In the genomic region with DNA sequence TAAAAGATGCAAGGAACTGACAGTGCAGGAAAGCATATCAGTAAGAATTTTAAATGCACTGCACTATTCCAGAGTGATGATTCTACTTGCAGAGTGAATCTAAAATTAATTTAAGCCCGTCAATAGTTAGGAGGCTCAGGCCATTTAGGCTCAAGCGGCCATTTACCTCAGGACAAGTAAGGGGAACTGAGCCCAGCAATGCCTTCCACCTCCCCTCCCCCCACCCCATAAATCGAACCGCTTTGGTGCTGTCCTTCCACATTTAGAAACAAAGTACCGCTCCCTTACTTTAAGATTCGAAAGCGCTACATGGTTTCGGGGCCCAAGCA, we compare ENCODE assay signal across 9 cellular contexts. TPM values are rescaled to one million over a fixed set of nuclear protein-coding genes. Genes with fewer than 3 reads are reported as not detected.
DNase-seq lines count a peak whose midpoint lies in the region; ATAC-seq, FAIRE-seq and TF ChIP-seq lines count a peak whose summit lies in the region.
"Had no signal": no experiment of that assay in that cellular context is flagged by ENCODE, and none has a peak within 500 bp of the region (broad histone marks: within the 10 kb centered on the region; RNA-seq: fewer than 3 reads in every experiment).

No MANE protein-coding gene starts in this region.

- H3K9me3 Mint-ChIP-seq in stimulated activated naive CD8-positive, alpha-beta T cell treated with anti-CD3 and anti-CD28 coated beads, Interleukin-15, Interleukin-2, amounts not matched to agents 100 ng/mL and 50 ng/mL, for 24 hours = no peaks in the 10 kb centered on the region
- no peaks in the 10 kb centered on the region for H3K9me3 Mint-ChIP-seq in T-helper 1 cell treated with Interleukin-12 subunit alpha and Interleukin-12 subunit beta and Interleukin-4 antibody, amounts not matched to agents 30 μg/mL and 1 μg/mL, for 36 hours
- peaks cover 5% of the 10 kb centered on the region for H3K9me3 Mint-ChIP-seq in osteocyte (ENCODE audit: unreplicated experiment)

- H3K4me3 Mint-ChIP-seq in stimulated activated naive CD8-positive, alpha-beta T cell treated with anti-CD3 and anti-CD28 coated beads, Interleukin-15, Interleukin-2, amounts not matched to agents 100 ng/mL and 50 ng/mL, for 24 hours = peak overlapping the region; percentile 98
- H3K4me3 Mint-ChIP-seq in T-helper 1 cell treated with Interleukin-12 subunit alpha and Interleukin-12 subunit beta and Interleukin-4 antibody, amounts not matched to agents 30 μg/mL and 1 μg/mL, for 36 hours = peak overlapping the region; percentile 100
- H3K4me3 Mint-ChIP-seq in osteocyte (ENCODE audit: unreplicated experiment) = peak overlapping the region; percentile 96

- H3K4me3 ChIP-seq in foreskin fibroblast (ENCODE audit: low read depth in 1 of 2, low read length in 2 of 2) = peak overlapping the region; percentile 72 to 76

- H3K27me3 Mint-ChIP-seq in stimulated activated naive CD8-positive, alpha-beta T cell treated with anti-CD3 and anti-CD28 coated beads, Interleukin-15, Interleukin-2, amounts not matched to agents 100 ng/mL and 50 ng/mL, for 24 hours = no peaks in the 10 kb centered on the region
- H3K27me3 Mint-ChIP-seq in T-helper 1 cell treated with Interleukin-12 subunit alpha and Interleukin-12 subunit beta and Interleukin-4 antibody, amounts not matched to agents 30 μg/mL and 1 μg/mL, for 36 hours (ENCODE audit: low read depth) = no peaks in the 10 kb centered on the region
- no peaks in the 10 kb centered on the region for H3K27me3 Mint-ChIP-seq in osteocyte (ENCODE audit: unreplicated experiment)

- no peak for DNase-seq in stimulated activated naive CD8-positive, alpha-beta T cell treated with anti-CD3 and anti-CD28 coated beads, Interleukin-15, Interleukin-2, amounts not matched to agents 100 U/mL and 50 U/mL, for 24 hours
- DNase-seq in foreskin fibroblast (peak in 1 of 2 donors; percentile 21), osteocyte (ENCODE audit: extremely low spot score, unreplicated experiment) (no peak), H54 (ENCODE audit: insufficient read length, low spot score) (no peak), NCI-H1048 (lab: John Stamatoyannopoulos, UW) (no peak)

- TF ChIP-seq POLR2A in H54 (IDR thresholded peaks at IDR 0.05; ENCODE audit: low read depth, low read length) = no peak

- TF ChIP-seq CTCF in foreskin fibroblast (IDR thresholded peaks at IDR 0.05; ENCODE audit: low read depth, low read length) (no peak), osteocyte (IDR thresholded peaks at IDR 0.05) (no peak)

- H3K4me1 Mint-ChIP-seq in stimulated activated naive CD8-positive, alpha-beta T cell treated with anti-CD3 and anti-CD28 coated beads, Interleukin-15, Interleukin-2, amounts not matched to agents 100 ng/mL and 50 ng/mL, for 24 hours (ENCODE audit: low read depth) = peaks cover 25% of the 10 kb centered on the region
- H3K4me1 Mint-ChIP-seq in T-helper 1 cell treated with Interleukin-12 subunit alpha and Interleukin-12 subunit beta and Interleukin-4 antibody, amounts not matched to agents 30 μg/mL and 1 μg/mL, for 36 hours (ENCODE audit: low read depth) = peaks cover 32% of the 10 kb centered on the region
- peaks cover 11% of the 10 kb centered on the region for H3K4me1 Mint-ChIP-seq in osteocyte (ENCODE audit: unreplicated experiment)

- H3K36me3 Mint-ChIP-seq in stimulated activated naive CD8-positive, alpha-beta T cell treated with anti-CD3 and anti-CD28 coated beads, Interleukin-15, Interleukin-2, amounts not matched to agents 100 ng/mL and 50 ng/mL, for 24 hours (ENCODE audit: low read depth) = peaks cover 35% of the 10 kb centered on the region
- H3K36me3 Mint-ChIP-seq in T-helper 1 cell treated with Interleukin-12 subunit alpha and Interleukin-12 subunit beta and Interleukin-4 antibody, amounts not matched to agents 30 μg/mL and 1 μg/mL, for 36 hours (ENCODE audit: low read depth) = peaks cover 28% of the 10 kb centered on the region
- peaks cover 12% of the 10 kb centered on the region for H3K36me3 Mint-ChIP-seq in osteocyte (ENCODE audit: unreplicated experiment)

- no peak for FAIRE-seq in H54 (lab: Jason Lieb, UNC)
- FAIRE-seq: frontal cortex had no signal

- ATAC-seq in stimulated activated naive CD8-positive, alpha-beta T cell treated with anti-CD3 and anti-CD28 coated beads, Interleukin-15, Interleukin-2, amounts not matched to agents 100 U/mL and 50 U/mL, for 24 hours = no peak
- ATAC-seq in GM21390 (IDR thresholded peaks at IDR 0.05; ENCODE audit: unreplicated experiment) = no peak

- peak overlapping the region; percentile 16 for H3K27ac Mint-ChIP-seq in stimulated activated naive CD8-positive, alpha-beta T cell treated with anti-CD3 and anti-CD28 coated beads, Interleukin-15, Interleukin-2, amounts not matched to agents 100 ng/mL and 50 ng/mL, for 24 hours
- H3K27ac Mint-ChIP-seq in T-helper 1 cell treated with Interleukin-12 subunit alpha and Interleukin-12 subunit beta and Interleukin-4 antibody, amounts not matched to agents 30 μg/mL and 1 μg/mL, for 36 hours = no peak overlapping the region
- H3K27ac Mint-ChIP-seq in osteocyte (ENCODE audit: unreplicated experiment) = peak overlapping the region; percentile 98

RNA-seq across cellular contexts. Expression of a gene that starts 0.7 kb away (rescaled TPM):
- total RNA-seq in osteocyte = 15.3 and 18.1 TPM in 2 replicates
